Comparison of ENCODE assay signal across 12 cellular contexts in the genomic region with DNA sequence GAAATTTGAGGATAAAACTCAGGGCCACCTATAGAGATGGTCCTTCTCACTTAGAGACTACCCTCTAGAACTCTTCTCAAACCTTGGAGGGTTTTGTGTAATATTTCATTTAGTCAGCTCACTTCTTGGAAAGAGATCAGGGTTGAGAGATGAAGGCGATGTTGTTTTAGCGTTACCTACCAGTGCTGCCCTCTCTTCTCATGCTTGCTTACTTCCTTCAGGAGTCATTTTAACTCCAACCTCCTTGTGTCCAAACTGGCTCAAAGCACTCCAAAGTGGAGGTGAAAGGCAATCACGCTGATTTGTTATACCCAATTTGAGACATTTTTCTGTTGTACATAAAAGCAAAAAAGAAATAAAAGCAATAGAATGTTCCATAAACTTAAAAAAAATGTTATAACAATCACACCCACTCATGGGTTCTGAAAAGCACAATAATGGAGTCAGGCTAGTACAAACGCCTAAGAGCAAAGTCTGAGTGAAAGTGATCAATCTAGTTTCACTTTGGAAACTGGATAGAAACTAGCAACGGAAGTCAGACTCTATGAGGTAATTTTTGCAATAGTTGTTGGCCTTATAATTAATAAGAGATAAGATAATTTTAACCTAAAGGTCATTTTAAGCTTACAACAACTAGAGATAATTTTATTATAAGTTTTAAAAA.
DNase-seq lines count a peak whose midpoint lies in the region; ATAC-seq and TF ChIP-seq lines count a peak whose summit lies in the region.
"Had no signal": no experiment of that assay in that cellular context is flagged by ENCODE, and none has a peak within 500 bp of the region (broad histone marks: within the 10 kb centered on the region; RNA-seq: fewer than 3 reads in every experiment).

No MANE protein-coding gene starts in this region.

- POLR2A ChIA-PET in naive thymus-derived CD8-positive, alpha-beta T cell (lab: Charles Lee): interaction anchor here (0.6 kb wide), 2 partner anchors 13 to 41 kb away, joined by 3 to 4 read pairs; no protein-coding TSS in a partner anchor

- TF ChIP-seq CTCF in GM13977 (IDR thresholded peaks at IDR 0.05; ENCODE audit: extremely low read depth, insufficient read depth, missing control alignments) (no peak), chondrocyte (IDR thresholded peaks at IDR 0.05) (no peak), mesothelial cell of epicardium (IDR thresholded peaks at IDR 0.05; ENCODE audit: unreplicated experiment) (no peak)

- H3K36me3 Mint-ChIP-seq in activated naive CD4-positive, alpha-beta T cell treated with anti-CD3 and anti-CD28 coated beads, Interleukin-2, amount 50 U/mL, for 72 hours: peaks cover 5 to 15% of the 10 kb centered on the region in 2 donors
- H3K36me3 Mint-ChIP-seq in naive thymus-derived CD8-positive, alpha-beta T cell: peaks cover 0 to 30% (median 9%) of the 10 kb centered on the region in 3 donors
- H3K36me3 Mint-ChIP-seq in chondrocyte (ENCODE audit: low read depth) (peaks cover 11% of the 10 kb centered on the region), mesothelial cell of epicardium (peaks cover 44% of the 10 kb centered on the region)

- peak overlapping the region; percentile 45 to 77 (median 72) for H3K4me3 Mint-ChIP-seq in naive thymus-derived CD8-positive, alpha-beta T cell
- H3K4me3 Mint-ChIP-seq in chondrocyte (ENCODE audit: unreplicated experiment): no peak overlapping the region
- no peak overlapping the region for H3K4me3 Mint-ChIP-seq in mesothelial cell of epicardium
- H3K4me3 Mint-ChIP-seq: stimulated activated naive B cell treated with anti-CD40 and anti-IgM and Interleukin-4, amounts not matched to agents 10 μg/mL and 1 μg/mL and 100 μg/mL, for 72 hours had no signal

- in situ Hi-C loops in GM13977 (cut with MboI; ENCODE audit: low pct_unique_long_range_greater_than_20kb, low sequenced_read_pairs, unreplicated experiment): no loop called here

- DNase-seq in GM13977 (ENCODE audit: low spot score): peak; percentile 56
- no peak for DNase-seq in activated naive CD4-positive, alpha-beta T cell treated with anti-CD3 and anti-CD28 coated beads, Interleukin-2, amount 50 U/mL, for 72 hours (ENCODE audit: low spot score in 2 of 2)
- peak in 2 of 10 donors; percentile 33 to 47 for DNase-seq in naive thymus-derived CD8-positive, alpha-beta T cell
- no peak for DNase-seq in chondrocyte (ENCODE audit: low spot score)
- DNase-seq in mesenteric fat pad (ENCODE audit: low spot score): no peak
- no peak for DNase-seq in DMS114 treated with DMSO at 0.1 percent for 48 hours (lab: John Stamatoyannopoulos, UW; ENCODE audit: unreplicated experiment)
- no peak for DNase-seq in mesothelial cell of epicardium (ENCODE audit: low spot score in 2 of 2, unreplicated experiment in 2 of 2)
- DNase-seq: kidney glomerular epithelial cell; NCI-H2029 treated with DMSO at 0.1 percent for 48 hours; SJCRH30; stimulated activated naive B cell treated with anti-CD40 and anti-IgM and Interleukin-4, amounts not matched to agents 10 μg/mL and 1 μg/mL and 100 μg/mL, for 72 hours had no signal

- H3K27ac Mint-ChIP-seq in activated naive CD4-positive, alpha-beta T cell treated with anti-CD3 and anti-CD28 coated beads, Interleukin-2, amount 50 U/mL, for 72 hours: peak overlapping the region; percentile 90 to 94
- H3K27ac Mint-ChIP-seq in naive thymus-derived CD8-positive, alpha-beta T cell: peak overlapping the region; percentile 85 to 94 (median 90)
- H3K27ac Mint-ChIP-seq in chondrocyte (ENCODE audit: unreplicated experiment) (no peak overlapping the region), mesothelial cell of epicardium (no peak overlapping the region)
- H3K27ac Mint-ChIP-seq: stimulated activated naive B cell treated with anti-CD40 and anti-IgM and Interleukin-4, amounts not matched to agents 10 μg/mL and 1 μg/mL and 100 μg/mL, for 72 hours had no signal

- H3K27me3 Mint-ChIP-seq in naive thymus-derived CD8-positive, alpha-beta T cell: no peaks in the 10 kb centered on the region
- no peaks in the 10 kb centered on the region for H3K27me3 Mint-ChIP-seq in chondrocyte (ENCODE audit: low read depth)
- H3K27me3 Mint-ChIP-seq in mesothelial cell of epicardium (ENCODE audit: low read depth): no peaks in the 10 kb centered on the region
- H3K27me3 Mint-ChIP-seq: stimulated activated naive B cell treated with anti-CD40 and anti-IgM and Interleukin-4, amounts not matched to agents 10 μg/mL and 1 μg/mL and 100 μg/mL, for 72 hours had no signal

- no peaks in the 10 kb centered on the region for H3K9me3 Mint-ChIP-seq in activated naive CD4-positive, alpha-beta T cell treated with anti-CD3 and anti-CD28 coated beads, Interleukin-2, amount 50 U/mL, for 72 hours
- H3K9me3 Mint-ChIP-seq in naive thymus-derived CD8-positive, alpha-beta T cell: no peaks in the 10 kb centered on the region
- peaks cover 4% of the 10 kb centered on the region for H3K9me3 Mint-ChIP-seq in chondrocyte (ENCODE audit: low read depth)
- peaks cover 5% of the 10 kb centered on the region for H3K9me3 Mint-ChIP-seq in mesothelial cell of epicardium
- H3K9me3 Mint-ChIP-seq: stimulated activated naive B cell treated with anti-CD40 and anti-IgM and Interleukin-4, amounts not matched to agents 10 μg/mL and 1 μg/mL and 100 μg/mL, for 72 hours had no signal

- peak; percentile 56 for ATAC-seq in HG02885 (IDR thresholded peaks at IDR 0.05; ENCODE audit: poor library complexity, unreplicated experiment)
- ATAC-seq in activated naive CD4-positive, alpha-beta T cell treated with anti-CD3 and anti-CD28 coated beads, Interleukin-2, amount 50 U/mL, for 72 hours: peak; percentile 84 to 93
- peak; percentile 84 to 88 for ATAC-seq in naive thymus-derived CD8-positive, alpha-beta T cell

- H3K4me1 Mint-ChIP-seq in naive thymus-derived CD8-positive, alpha-beta T cell: peaks cover 17 to 43% (median 30%) of the 10 kb centered on the region in 4 donors
- H3K4me1 Mint-ChIP-seq in chondrocyte (ENCODE audit: low read depth) (peaks cover 37% of the 10 kb centered on the region), mesothelial cell of epicardium (peaks cover 21% of the 10 kb centered on the region)

Comparison
In these comparisons a context has a peak if more than half of its experiments do, and no peak if none do; other contexts are left out.
1. H3K27ac Mint-ChIP-seq: peak in activated naive CD4-positive, alpha-beta T cell treated with anti-CD3 and anti-CD28 coated beads, Interleukin-2, amount 50 U/mL, for 72 hours (2 of 2) and naive thymus-derived CD8-positive, alpha-beta T cell (10 of 10); none in chondrocyte (single experiment) and mesothelial cell of epicardium (single experiment).
2. H3K4me3 Mint-ChIP-seq: peak in naive thymus-derived CD8-positive, alpha-beta T cell (10 of 10); none in chondrocyte (single experiment) and mesothelial cell of epicardium (single experiment).
3. Peak in every context shown above with its lines, with median percentiles within 50 percentile points of each other: ATAC-seq.